8 cellular contexts compared by ENCODE assay signal in the genomic region with DNA sequence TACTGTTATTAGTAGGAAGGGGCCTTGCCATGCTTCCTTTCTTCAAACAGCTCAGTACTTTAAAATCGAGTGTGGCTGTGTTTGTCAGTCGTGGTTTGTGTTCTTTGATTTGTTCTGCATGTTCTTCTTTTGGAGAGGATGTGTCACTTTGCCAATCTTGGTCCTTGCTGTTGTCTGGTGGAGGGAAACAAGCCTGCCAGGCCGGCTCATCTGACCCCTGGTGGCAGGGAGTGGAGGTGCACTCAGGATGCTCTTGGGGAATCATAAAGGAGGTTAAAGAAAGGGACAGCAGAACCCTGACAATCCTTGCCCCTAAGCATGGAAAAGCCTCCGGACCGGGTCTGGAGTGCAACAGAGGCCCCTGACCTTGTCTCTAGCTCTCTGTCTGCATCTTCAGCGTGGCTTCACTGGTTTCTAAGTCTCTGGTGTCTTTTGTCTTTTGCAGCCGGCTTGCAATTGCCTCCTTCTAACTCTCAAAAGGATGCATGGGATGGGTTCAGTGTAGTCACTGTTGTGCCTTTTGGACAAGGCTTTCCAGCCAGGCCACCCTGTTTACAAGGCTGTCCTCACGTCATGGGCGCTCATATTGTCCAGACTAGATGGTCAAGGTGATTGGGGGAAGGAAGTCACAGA.
DNase-seq lines count a peak whose midpoint lies in the region; ATAC-seq and TF ChIP-seq lines count a peak whose summit lies in the region.

No MANE protein-coding gene starts in this region.

- H3K4me1 ChIP-seq in smooth muscle cell (ENCODE audit: low read depth) = no peaks in the 10 kb centered on the region

- peaks cover 0 to 7% (median 2%) of the 10 kb centered on the region in 3 donors for H3K4me1 Mint-ChIP-seq in T-cell

- WGBS in smooth muscle cell (ENCODE audit: low lambda C conversion rate) = 39% methylated on average over 9 of the region's 9 CpGs

- TF ChIP-seq CTCF in smooth muscle cell (IDR thresholded peaks at IDR 0.05; ENCODE audit: borderline replicate concordance, insufficient read depth, poor library complexity, severe bottlenecking) = peak; percentile 89

- no peaks in the 10 kb centered on the region for H4K20me1 ChIP-seq in smooth muscle cell (ENCODE audit: low read depth)

- no peak overlapping the region for H3K4me3 Mint-ChIP-seq in T-cell

- H3K27ac Mint-ChIP-seq in T-cell = peak overlapping the region in 1 of 2 donors; percentile 22

- CTCF ChIA-PET in T-cell (lab: Charles Lee) = interaction anchor here (0.6 to 1.6 kb wide), 2 partner anchors 14 to 905 kb away, joined by 3 to 4 read pairs; no protein-coding TSS in a partner anchor

- no peaks in the 10 kb centered on the region for H3K36me3 Mint-ChIP-seq in T-cell

- H3K4me3 ChIP-seq in smooth muscle cell = no peak overlapping the region

- no peaks in the 10 kb centered on the region for H3K9me3 ChIP-seq in smooth muscle cell (replicated peaks; ENCODE audit: low read depth)

- H2AFZ ChIP-seq in smooth muscle cell (ENCODE audit: low read depth) = no peak overlapping the region

- no peaks in the 10 kb centered on the region for H3K27me3 Mint-ChIP-seq in T-cell

- no peaks in the 10 kb centered on the region for H3F3A ChIP-seq in smooth muscle cell (ENCODE audit: low read depth)

- no peaks in the 10 kb centered on the region for H3K9me3 Mint-ChIP-seq in T-cell

- no peaks in the 10 kb centered on the region for H3K27me3 ChIP-seq in smooth muscle cell (ENCODE audit: low read depth)

- no peaks in the 10 kb centered on the region for H3K79me2 ChIP-seq in smooth muscle cell (ENCODE audit: low read depth)

- POLR2A ChIA-PET in T-cell (lab: Charles Lee) = interaction anchor here in 1 of 2 donors (0.6 kb wide), 1 partner anchor 9 kb away, joined by 3 read pairs; no protein-coding TSS in a partner anchor

- no peak overlapping the region for H3K4me2 ChIP-seq in smooth muscle cell

- ATAC-seq in GM21619 (IDR thresholded peaks at IDR 0.05; ENCODE audit: unreplicated experiment) = peak; percentile 98
- ATAC-seq in T-cell (replicated peaks in 1 of 4) = peak; percentile 54 to 63 (median 60)

- DNase-seq in GM03348 (ENCODE audit: low spot score) (peak; percentile 89), Kasumi-1 (lab: John Stamatoyannopoulos, UW) (peak; percentile 59 to 76), T-cell (peak in 33 of 34 experiments; percentile 7 to 64 (median 45)), amniotic epithelial cell (ENCODE audit: low read depth) (peak; percentile 7), hepatic stellate cell (ENCODE audit: low spot score) (peak; percentile 26), smooth muscle cell (lab: John Stamatoyannopoulos, UW; ENCODE audit: unreplicated experiment) (peak; percentile 32), T1000 (lab: John Stamatoyannopoulos, UW) (no peak)

- H3K36me3 ChIP-seq in smooth muscle cell (ENCODE audit: low read depth) = no peaks in the 10 kb centered on the region

- no peak overlapping the region for H3K9ac ChIP-seq in smooth muscle cell (ENCODE audit: low read depth)

- H3K27ac ChIP-seq in smooth muscle cell (ENCODE audit: low read depth) = no peak overlapping the region
